ENCODE assay signal across 13 cellular contexts in genomic region chr7:102318482-102318971, GRCh38. TPM values are rescaled to one million over a fixed set of nuclear protein-coding genes. Genes with fewer than 3 reads are reported as not detected.
A peak's percentile ranks its signal among the peaks of the same experiment; 100 is the strongest.
DNase-seq lines count a peak whose midpoint lies in the region; ATAC-seq and TF ChIP-seq lines count a peak whose summit lies in the region.
"Had no signal": no experiment of that assay in that cellular context is flagged by ENCODE, and none has a peak within 500 bp of the region (broad histone marks: within the 10 kb centered on the region; RNA-seq: fewer than 3 reads in every experiment).

No MANE protein-coding gene starts in this region.

- peak overlapping the region; percentile 43 for H3K4me2 ChIP-seq in SU-DHL-6 (ENCODE audit: low read depth, low read length, poor library complexity, severe bottlenecking)
- H3K4me2 ChIP-seq: GM23338 had no signal

- H4K20me1 ChIP-seq in SU-DHL-6 (ENCODE audit: low read depth, low read length), result no peaks in the 10 kb centered on the region; the same call in 1 of the 2 replicates

- no peak overlapping the region for H2AFZ ChIP-seq in SU-DHL-6 (ENCODE audit: low read depth, low read length, severe bottlenecking)
- H2AFZ ChIP-seq: GM23338 had no signal

- H3K4me3 ChIP-seq in H7 (ENCODE audit: insufficient read depth, low read depth, low read length), result no peak overlapping the region
- no peak overlapping the region for H3K4me3 ChIP-seq in SU-DHL-6 (ENCODE audit: insufficient read depth, low read length, poor library complexity, severe bottlenecking)
- H3K4me3 ChIP-seq: BLaER1 treated with 17β-estradiol and CSF1 and Interleukin-3, amounts not matched to agents 10 nM and 100 nM; GM23338 had no signal

- H3K27ac ChIP-seq in SU-DHL-6 (ENCODE audit: low read depth, low read length), result peak overlapping the region; percentile 89

- peak; percentile 44 for DNase-seq in 8988T
- peak; percentile 61 for DNase-seq in H7
- DNase-seq in islet precursor cell, result peak; percentile 85
- no peak for DNase-seq in NCI-H1417 treated with DMSO at 0.1 percent for 48 hours (lab: John Stamatoyannopoulos, UW)
- DNase-seq in Ammon's horn (ENCODE audit: low spot score), result no peak
- no peak for DNase-seq in DMS114 treated with DMSO at 0.1 percent for 48 hours (lab: John Stamatoyannopoulos, UW; ENCODE audit: unreplicated experiment)
- DNase-seq: effector memory CD4-positive, alpha-beta T cell; NCI-H226; stimulated activated naive CD8-positive, alpha-beta T cell treated with anti-CD3 and anti-CD28 coated beads, Interleukin-15, Interleukin-2, amounts not matched to agents 100 U/mL and 50 U/mL, for 24 hours had no signal

- no peaks in the 10 kb centered on the region for H3K9me2 ChIP-seq in SU-DHL-6 (replicated peaks; ENCODE audit: insufficient read depth, low read length)

- peak overlapping the region; percentile 28; the same call in 1 of the 2 replicates for H3K9ac ChIP-seq in SU-DHL-6 (ENCODE audit: low read length)

- peaks cover 92% of the 10 kb centered on the region for H3F3A ChIP-seq in SU-DHL-6 (ENCODE audit: insufficient read depth)

- H3K79me2 ChIP-seq in SU-DHL-6 (ENCODE audit: insufficient read depth, low read length), result no peaks in the 10 kb centered on the region

- TF ChIP-seq CTCF in SU-DHL-6 (IDR thresholded peaks at IDR 0.05; ENCODE audit: insufficient read depth, low read length, poor library complexity, severe bottlenecking), result no peak

- H3K36me3 ChIP-seq in H7 (replicated peaks; ENCODE audit: control insufficient read depth, insufficient read depth, low read length) (no peaks in the 10 kb centered on the region), SU-DHL-6 (ENCODE audit: low read length) (0 out of 2 replicates have a peak, but pooled peaks cover 4% of the 10 kb centered on the region)

- ATAC-seq in GM21390 (IDR thresholded peaks at IDR 0.05; ENCODE audit: unreplicated experiment), result no peak
- ATAC-seq: stimulated activated naive CD8-positive, alpha-beta T cell treated with anti-CD3 and anti-CD28 coated beads, Interleukin-15, Interleukin-2, amounts not matched to agents 100 U/mL and 50 U/mL, for 24 hours had no signal

- H3K27me3 ChIP-seq in H7 (ENCODE audit: control insufficient read depth, insufficient read depth, low read length) (peaks cover 4% of the 10 kb centered on the region; the same call in 1 of the 2 replicates), SU-DHL-6 (ENCODE audit: low read length) (no peaks in the 10 kb centered on the region)

- no peaks in the 10 kb centered on the region for H3K9me3 ChIP-seq in SU-DHL-6 (ENCODE audit: insufficient read depth, low read length)
- H3K9me3 ChIP-seq: BLaER1 treated with 17β-estradiol and CSF1 and Interleukin-3, amounts not matched to agents 10 nM and 100 nM had no signal

RNA-seq across cellular contexts. Expression of gene SH2B2, which starts 31.9 kb away (rescaled TPM):
- total RNA-seq in H7 (2014; rRNA removed; shearing (Covaris generic)), result 6.2 and 11.1 TPM in 2 replicates

RNA-seq across cellular contexts. Expression of gene SPDYE6, which starts 37.7 kb away (rescaled TPM):
- not detected in 2 replicates for total RNA-seq in H7 (2014; rRNA removed; shearing (Covaris generic))
- total RNA-seq: GM23338 had no signal

Comparison
In these comparisons a context has a peak if more than half of its experiments do, and no peak if none do; other contexts are left out.
1. DNase-seq: peak in 8988T (single experiment), H7 (single experiment) and islet precursor cell (single experiment); none in NCI-H1417 treated with DMSO at 0.1 percent for 48 hours (single experiment), Ammon's horn (single experiment) and DMS114 treated with DMSO at 0.1 percent for 48 hours (single experiment).